In genomic region chr1:41122851-41123518, GRCh38 we compare ENCODE assay signal across 9 cellular contexts.
DNase-seq lines count a peak whose midpoint lies in the region; ATAC-seq and TF ChIP-seq lines count a peak whose summit lies in the region.
"Had no signal": no experiment of that assay in that cellular context is flagged by ENCODE, and none has a peak within 500 bp of the region (broad histone marks: within the 10 kb centered on the region; RNA-seq: fewer than 3 reads in every experiment).

No MANE protein-coding gene starts in this region.

- H2AFZ ChIP-seq in DND-41 (ENCODE audit: low read depth, low read length) (no peak overlapping the region), SK-N-SH (ENCODE audit: low read depth) (no peak overlapping the region), fibroblast of lung (ENCODE audit: low read length) (no peak overlapping the region)

- no peaks in the 10 kb centered on the region for H3F3A ChIP-seq in SK-N-SH (replicated peaks; ENCODE audit: insufficient read depth)

- H3K4me3 ChIP-seq in DND-41 (ENCODE audit: low read depth in 1 of 2, low read length in 2 of 2) = no peak overlapping the region
- H3K4me3 ChIP-seq in SK-N-SH (ENCODE audit: low read depth in 2 of 2, low read length in 1 of 2) = no peak overlapping the region
- H3K4me3 ChIP-seq in fibroblast of lung (replicated peaks in 1 of 4; ENCODE audit: control extremely low read depth in 1 of 4, insufficient read depth in 1 of 4, low read depth in 3 of 4, low read length in 4 of 4) = no peak overlapping the region
- H3K4me3 ChIP-seq: skin epidermis had no signal

- POLR2A ChIA-PET in SK-N-SH (lab: Yijun Ruan, JAX) = no interaction called here

- H3K27ac ChIP-seq in DND-41 (ENCODE audit: low read length) = no peak overlapping the region
- no peak overlapping the region for H3K27ac ChIP-seq in SK-N-SH (ENCODE audit: low read depth in 2 of 2, low read length in 1 of 2)
- H3K27ac ChIP-seq in fibroblast of lung (ENCODE audit: insufficient read depth, low read length) = no peak overlapping the region

- H3K4me2 ChIP-seq in DND-41 (ENCODE audit: insufficient read depth, low read length) = no peak overlapping the region
- no peak overlapping the region for H3K4me2 ChIP-seq in SK-N-SH
- no peak overlapping the region for H3K4me2 ChIP-seq in fibroblast of lung (ENCODE audit: extremely low read depth, insufficient read depth, low read length)

- H3K79me2 ChIP-seq in DND-41 (ENCODE audit: insufficient read depth, low read length) (no peaks in the 10 kb centered on the region), SK-N-SH (ENCODE audit: insufficient read depth) (no peaks in the 10 kb centered on the region), fibroblast of lung (ENCODE audit: control insufficient read depth, insufficient read depth, low read length) (no peaks in the 10 kb centered on the region)

- ATAC-seq in DND-41 (ENCODE audit: insufficient read depth, low read depth) (peak; percentile 69), HG02884 (IDR thresholded peaks at IDR 0.05; ENCODE audit: unreplicated experiment) (no peak), HG03432 (IDR thresholded peaks at IDR 0.05; ENCODE audit: unreplicated experiment) (no peak)

- TF ChIP-seq EP300 in SK-N-SH (IDR thresholded peaks at IDR 0.05; ENCODE audit: borderline replicate concordance in 1 of 2, low read depth in 1 of 2, low read length in 1 of 2) = no peak

- H3K9me2 ChIP-seq in SK-N-SH = no peaks in the 10 kb centered on the region

- TF ChIP-seq RAD21 in SK-N-SH (IDR thresholded peaks at IDR 0.05; ENCODE audit: low read length) = peak; percentile 41

- TF ChIP-seq CTCF in DND-41 (IDR thresholded peaks at IDR 0.05; ENCODE audit: borderline replicate concordance, extremely low read depth, low read length, poor library complexity, severe bottlenecking) (peak; percentile 50), SK-N-SH (IDR thresholded peaks at IDR 0.05) (peak; percentile 63), fibroblast of lung (conservative IDR thresholded peaks at IDR 0.05 in 1 of 2, IDR thresholded peaks at IDR 0.05 in 1 of 2; ENCODE audit: low read depth in 1 of 2, low read length in 2 of 2) (peak; percentile 50 to 77)

- no peaks in the 10 kb centered on the region for H3K4me1 ChIP-seq in DND-41 (ENCODE audit: insufficient read depth, low read length)
- peaks cover 0 to 4% of the 10 kb centered on the region in 2 experiments; a peak in 1 of 4 replicates for H3K4me1 ChIP-seq in SK-N-SH (ENCODE audit: control insufficient read depth in 1 of 2, insufficient read depth in 2 of 2, low read depth in 1 of 2, low read length in 1 of 2)
- no peaks in the 10 kb centered on the region for H3K4me1 ChIP-seq in fibroblast of lung (ENCODE audit: control insufficient read depth, extremely low read depth, insufficient read depth, low read length)

- H3K36me3 ChIP-seq in DND-41 (ENCODE audit: insufficient read depth, low read length) = peaks cover 9% of the 10 kb centered on the region; the same call in 1 of the 2 replicates
- H3K36me3 ChIP-seq in SK-N-SH (replicated peaks in 1 of 2; ENCODE audit: control insufficient read depth in 1 of 2, insufficient read depth in 2 of 2, low read length in 1 of 2) = peaks cover 7 to 8% of the 10 kb centered on the region in 2 experiments
- H3K36me3 ChIP-seq in fibroblast of lung (ENCODE audit: control insufficient read depth, insufficient read depth, low read length) = no peaks in the 10 kb centered on the region

- peak; percentile 25 for DNase-seq in DND-41
- peak; percentile 84 for DNase-seq in HT1080 (ENCODE audit: low read depth)
- peak; percentile 20 for DNase-seq in SK-N-SH
- peak; percentile 83 to 92 for DNase-seq in fibroblast of lung (ENCODE audit: low read depth in 2 of 2)
- DNase-seq in retina = peak; percentile 19
- DNase-seq in activated CD8-positive, alpha-beta memory T cell treated with anti-CD3 and anti-CD28 coated beads for 24 hours = no peak

- H4K20me1 ChIP-seq in DND-41 (ENCODE audit: insufficient read depth, low read length) = no peaks in the 10 kb centered on the region
- H4K20me1 ChIP-seq in SK-N-SH (ENCODE audit: insufficient read depth) = no peaks in the 10 kb centered on the region
- H4K20me1 ChIP-seq in fibroblast of lung (ENCODE audit: control insufficient read depth, extremely low read depth, insufficient read depth, low read length) = no peaks in the 10 kb centered on the region

- H3K9me3 ChIP-seq in DND-41 (ENCODE audit: insufficient read depth, low read length, severe bottlenecking) (no peaks in the 10 kb centered on the region), SK-N-SH (no peaks in the 10 kb centered on the region), fibroblast of lung (ENCODE audit: control insufficient read depth, insufficient read depth, low read depth, low read length) (no peaks in the 10 kb centered on the region)

- CTCF ChIA-PET in SK-N-SH (lab: Yijun Ruan, JAX) = interaction anchor here (0.7 to 1.4 kb wide), 8 partner anchors 8 to 118 kb away, joined by 3 to 5 read pairs (median 3); no protein-coding TSS in a partner anchor

- H3K27me3 ChIP-seq in DND-41 (ENCODE audit: insufficient read depth, low read length, poor library complexity) = no peaks in the 10 kb centered on the region
- no peaks in the 10 kb centered on the region for H3K27me3 ChIP-seq in SK-N-SH (ENCODE audit: insufficient read depth)
- H3K27me3 ChIP-seq in fibroblast of lung (ENCODE audit: control insufficient read depth, insufficient read depth, low read length) = no peaks in the 10 kb centered on the region

- no peak overlapping the region for H3K9ac ChIP-seq in DND-41 (ENCODE audit: low read depth, low read length)
- no peak overlapping the region for H3K9ac ChIP-seq in SK-N-SH
- H3K9ac ChIP-seq in fibroblast of lung (ENCODE audit: insufficient read depth, low read length) = no peak overlapping the region

- WGBS in SK-N-SH (ENCODE audit: low lambda C conversion rate) = 93% methylated on average over 8 of the region's 8 CpGs

TF ChIP-seq in SK-N-SH, 30 proteins besides CTCF, POLR2A, EP300 and RAD21:
- TF ChIP-seq TEAD4 (IDR thresholded peaks at IDR 0.05; ENCODE audit: borderline replicate concordance, insufficient read depth) = no peak
- no peak for TF ChIP-seq TAF1 (IDR thresholded peaks at IDR 0.05; ENCODE audit: borderline replicate concordance, low read depth, low read length)
- peak; percentile 39; the same call in 1 of the 2 replicates for TF ChIP-seq SMC3 (IDR thresholded peaks at IDR 0.05; ENCODE audit: low read depth, low read length)
- no peak for TF ChIP-seq GABPA (IDR thresholded peaks at IDR 0.05; ENCODE audit: low read depth)
- TF ChIP-seq ZBTB33 (IDR thresholded peaks at IDR 0.05; ENCODE audit: borderline replicate concordance, low read depth) = no peak
- TF ChIP-seq FOSL2 (IDR thresholded peaks at IDR 0.05; ENCODE audit: borderline replicate concordance, low read depth) = peak; percentile 11; the same call in 1 of the 2 replicates
- no peak for TF ChIP-seq ELF1 (IDR thresholded peaks at IDR 0.05)
- no peak for TF ChIP-seq RXRA (IDR thresholded peaks at IDR 0.05; ENCODE audit: borderline replicate concordance, low read depth)
- TF ChIP-seq MAX (IDR thresholded peaks at IDR 0.05; ENCODE audit: low read depth) = 0 out of 2 replicates have a peak, but pooled peaks have one; percentile 27
- TF ChIP-seq EZH2phosphoT487 (IDR thresholded peaks at IDR 0.05; ENCODE audit: borderline replicate concordance, low read depth) = no peak
- peak; percentile 16; the same call in 1 of the 2 replicates for TF ChIP-seq TCF12 (IDR thresholded peaks at IDR 0.05)
